18 cellular contexts compared by ENCODE assay signal in the genomic region with DNA sequence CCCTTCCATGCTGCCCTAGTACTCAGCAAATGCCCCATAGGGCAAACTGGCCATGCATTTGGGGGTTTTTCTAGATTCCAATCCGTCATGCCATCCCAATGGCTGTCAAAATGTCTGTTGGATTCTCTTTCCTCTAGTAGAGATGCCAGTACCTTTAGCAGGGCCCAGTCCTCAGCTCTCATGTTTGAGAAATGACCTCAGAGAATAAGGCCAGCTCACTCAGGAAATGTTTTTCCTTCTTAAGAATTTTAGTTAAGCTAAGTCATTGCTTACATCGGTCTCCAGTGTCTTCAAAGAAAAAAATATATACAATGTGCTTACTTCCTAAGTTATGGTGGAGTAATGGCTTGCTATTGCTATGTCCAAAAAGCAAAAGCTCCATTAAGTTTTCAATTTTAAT. TPM values are rescaled to one million over a fixed set of nuclear protein-coding genes. Genes with fewer than 3 reads are reported as not detected.
DNase-seq lines count a peak whose midpoint lies in the region; TF ChIP-seq lines count a peak whose summit lies in the region.
"Had no signal": no experiment of that assay in that cellular context is flagged by ENCODE, and none has a peak within 500 bp of the region (broad histone marks: within the 10 kb centered on the region; RNA-seq: fewer than 3 reads in every experiment).

No MANE protein-coding gene starts in this region.

- H3K9me3 Mint-ChIP-seq in HFFc6: no peaks in the 10 kb centered on the region; the same call in 1 of the 2 replicates

- H3K36me3 ChIP-seq in brain microvascular endothelial cell (replicated peaks): no peaks in the 10 kb centered on the region

- H3K4me3 Mint-ChIP-seq in HFFc6: no peak overlapping the region
- H3K4me3 Mint-ChIP-seq: CD4-positive, CD25-positive, alpha-beta regulatory T cell had no signal

- CTCF ChIA-PET in AG04450 (lab: Charles Lee): interaction anchor here (0.7 to 2.2 kb wide), 4 partner anchors 15 to 362 kb away, joined by 3 to 10 read pairs (median 6); no protein-coding TSS in a partner anchor

- DNase-seq in AG04450 (ENCODE audit: low read depth, low spot score) (no peak), HFFc6 (peak; percentile 11), brain microvascular endothelial cell (peak; percentile 56), fibroblast of villous mesenchyme (ENCODE audit: low read depth) (peak; percentile 29), hepatic stellate cell (ENCODE audit: low spot score) (no peak), midbrain (lab: John Stamatoyannopoulos, UW) (no peak), AG08395 (ENCODE audit: low spot score) (no peak)
- no peak for DNase-seq in stimulated activated naive CD4-positive, alpha-beta T cell treated with Interleukin-2 at 50 U/mL for 16 hours (lab: John Stamatoyannopoulos, UW)
- DNase-seq: Caco-2; CD4-positive, CD25-positive, alpha-beta regulatory T cell; DMS153; H7; NCI-H1105 treated with DMSO at 0.1 percent for 48 hours; NCI-H1694 treated with DMSO at 0.1 percent for 48 hours; NCI-H510A; NCI-H82; PC-9 had no signal

- no peak overlapping the region for H3K4me3 ChIP-seq in AG04450 (ENCODE audit: low read depth, low read length)
- no peak overlapping the region for H3K4me3 ChIP-seq in brain microvascular endothelial cell (ENCODE audit: low read depth, low read length)
- no peak overlapping the region for H3K4me3 ChIP-seq in fibroblast of villous mesenchyme (ENCODE audit: low read depth, low read length)
- H3K4me3 ChIP-seq: PC-9, SK-N-MC had no signal

- H3K27ac ChIP-seq in AG04450 (ENCODE audit: low read depth, low read length) (peak overlapping the region; percentile 54), brain microvascular endothelial cell (peak overlapping the region; percentile 19)
- H3K27ac ChIP-seq: PC-9, SK-N-MC had no signal

- POLR2A ChIA-PET in AG04450 (lab: Yijun Ruan, JAX): no interaction called here

- H3K27ac Mint-ChIP-seq in HFFc6: peak overlapping the region; percentile 90
- H3K27ac Mint-ChIP-seq: CD4-positive, CD25-positive, alpha-beta regulatory T cell had no signal

- H3K27me3 ChIP-seq in AG04450 (ENCODE audit: control insufficient read depth, insufficient read depth, low read length) (peaks cover 4% of the 10 kb centered on the region), brain microvascular endothelial cell (replicated peaks) (no peaks in the 10 kb centered on the region)

- H3K27me3 Mint-ChIP-seq in HFFc6 (ENCODE audit: insufficient read depth): peaks cover 10% of the 10 kb centered on the region

- H3K9me3 ChIP-seq in AG04450 (ENCODE audit: control insufficient read depth, insufficient read depth, low read length): no peaks in the 10 kb centered on the region
- H3K9me3 ChIP-seq: Caco-2 had no signal

- H3K4me1 Mint-ChIP-seq in HFFc6 (ENCODE audit: low read depth): peaks cover 28% of the 10 kb centered on the region

- no peaks in the 10 kb centered on the region; the same call in 1 of the 2 replicates for H3K36me3 Mint-ChIP-seq in HFFc6 (ENCODE audit: low read depth)
- H3K36me3 Mint-ChIP-seq: CD4-positive, CD25-positive, alpha-beta regulatory T cell had no signal

- no peak for TF ChIP-seq CTCF in AG04450 (IDR thresholded peaks at IDR 0.05; ENCODE audit: low read depth, low read length)
- TF ChIP-seq CTCF in HFFc6 (IDR thresholded peaks at IDR 0.05): no peak
- TF ChIP-seq CTCF in brain microvascular endothelial cell (IDR thresholded peaks at IDR 0.05; ENCODE audit: low read depth, low read length, missing control alignments): no peak
- no peak for TF ChIP-seq CTCF in fibroblast of villous mesenchyme (IDR thresholded peaks at IDR 0.05; ENCODE audit: insufficient read depth, low read depth, low read length)

- in situ Hi-C loops in brain microvascular endothelial cell (cut with HindIII; ENCODE audit: low pct_ligation_motif_present, low sequenced_read_pairs): no loop called here

RNA-seq across cellular contexts. Expression of a gene that starts 14.1 kb away (rescaled TPM):
- 35.0 and 36.5 TPM in 2 replicates for polyA plus RNA-seq in AG04450 (2011; rRNA removed)
- polyA minus RNA-seq in AG04450 (2011; rRNA and poly(A)+ RNA removed): 21.2 and 25.0 TPM in 2 replicates
- total RNA-seq in HFFc6 (2021; fragmentation: NEBNext Ultra II Directional; extraction: Animal tissue kit (Norgen Biotek cat#: 25700)): 10 to 100 TPM; 24.0 to 35.9 (median 31.5) TPM
- 33.7 and 51.5 TPM in 2 replicates for total RNA-seq in fibroblast of villous mesenchyme

Comparison
In these comparisons a context has a peak if more than half of its experiments do, and no peak if none do; other contexts are left out.
1. DNase-seq: peak in HFFc6 (single experiment), brain microvascular endothelial cell (single experiment) and fibroblast of villous mesenchyme (single experiment); none in AG04450 (single experiment), hepatic stellate cell (single experiment), midbrain (single experiment), AG08395 (single experiment) and stimulated activated naive CD4-positive, alpha-beta T cell treated with Interleukin-2 at 50 U/mL for 16 hours (single experiment).